2 cellular contexts compared by ENCODE assay signal in genomic region chr1:44139565-44139964, GRCh38. TPM values are rescaled to one million over a fixed set of nuclear protein-coding genes. Genes with fewer than 3 reads are reported as not detected.
"Had no signal": no experiment of that assay in that cellular context is flagged by ENCODE, and none has a peak within 500 bp of the region (broad histone marks: within the 10 kb centered on the region; RNA-seq: fewer than 3 reads in every experiment).

No MANE protein-coding gene starts in this region.

RNA-seq across cellular contexts. Expression of gene KLF18, which starts 1.9 kb away (rescaled TPM):
- total RNA-seq: G401, GM12878 had no signal
- polyA plus RNA-seq: GM12878 had no signal

RNA-seq across cellular contexts. Expression of gene KLF17, which starts 20.9 kb away (rescaled TPM):
- total RNA-seq: G401, GM12878 had no signal
- polyA plus RNA-seq: GM12878 had no signal
